In genomic region chr7:99926351-99926750, GRCh38 we compare ENCODE assay signal across 1 cellular context.
TF ChIP-seq lines count a peak whose summit lies in the region.

No MANE protein-coding gene starts in this region.

TF ChIP-seq in GM23338, 12 proteins besides CTCF, POLR2A, EP300 and RAD21 (continued from another document):
- TF ChIP-seq ZNF331 (CRISPR knock-in tag; IDR thresholded peaks at IDR 0.05; ENCODE audit: low read depth) (no peak), ZNF462 (CRISPR knock-in tag; IDR thresholded peaks at IDR 0.05) (no peak), NANOG (IDR thresholded peaks at IDR 0.05; ENCODE audit: borderline replicate concordance) (no peak), STAT1 (IDR thresholded peaks at IDR 0.05; ENCODE audit: unreplicated experiment) (no peak), REST (IDR thresholded peaks at IDR 0.05; ENCODE audit: unreplicated experiment) (no peak), ETS1 (IDR thresholded peaks at IDR 0.05) (no peak), EZH2 (IDR thresholded peaks at IDR 0.05; ENCODE audit: low read depth, unreplicated experiment) (no peak), JUNB (IDR thresholded peaks at IDR 0.05; ENCODE audit: unreplicated experiment) (no peak), POLR2AphosphoS5 (IDR thresholded peaks at IDR 0.05; ENCODE audit: low read depth) (no peak), EZH2phosphoT487 (IDR thresholded peaks at IDR 0.05; ENCODE audit: unreplicated experiment) (no peak)
